Comparison of ENCODE assay signal across 10 cellular contexts in the genomic region with DNA sequence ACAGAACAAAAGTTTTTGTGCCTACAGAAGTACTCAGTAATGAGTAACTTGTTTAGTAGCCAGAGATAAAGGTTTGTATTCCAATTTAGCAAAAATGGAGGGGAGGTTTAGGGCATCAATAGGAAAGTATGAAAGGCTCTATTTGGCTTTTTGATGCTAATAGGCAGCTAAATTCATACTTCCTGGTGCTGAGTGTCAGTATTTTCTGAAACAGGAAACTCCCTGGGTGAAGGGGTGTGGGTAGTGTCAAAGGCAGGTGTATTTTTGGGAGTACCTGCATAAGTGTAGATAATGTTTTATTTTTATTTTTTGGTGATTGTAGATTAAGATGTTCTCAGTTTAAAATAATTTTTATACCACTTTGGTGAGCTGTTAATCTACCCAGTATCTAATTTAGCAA. TPM values are rescaled to one million over a fixed set of nuclear protein-coding genes. Genes with fewer than 3 reads are reported as not detected.
DNase-seq lines count a peak whose midpoint lies in the region; ATAC-seq lines count a peak whose summit lies in the region.
"Had no signal": no experiment of that assay in that cellular context is flagged by ENCODE, and none has a peak within 500 bp of the region (broad histone marks: within the 10 kb centered on the region; RNA-seq: fewer than 3 reads in every experiment).

No MANE protein-coding gene starts in this region.

- H4K20me1 ChIP-seq in GM23248 (ENCODE audit: insufficient read depth), result no peaks in the 10 kb centered on the region

- H3K4me1 ChIP-seq in GM23248 (ENCODE audit: insufficient read depth), result peaks cover 13% of the 10 kb centered on the region

- H3K4me1 Mint-ChIP-seq in naive thymus-derived CD8-positive, alpha-beta T cell, result peaks cover 19 to 53% (median 47%) of the 10 kb centered on the region in 4 donors

- in situ Hi-C loops in GM23248 (cut with MboI), result no loop called here

- no peaks in the 10 kb centered on the region for H3K9me2 ChIP-seq in GM23248 (ENCODE audit: insufficient read depth)

- no peaks in the 10 kb centered on the region for H3K79me2 ChIP-seq in GM23248 (ENCODE audit: insufficient read depth)

- 0 out of 2 replicates have a peak overlapping the region, but pooled peaks have one; percentile 71 for H3K4me3 ChIP-seq in GM23248
- H3K4me3 ChIP-seq: lung had no signal

- no peaks in the 10 kb centered on the region for H3K36me3 Mint-ChIP-seq in naive thymus-derived CD8-positive, alpha-beta T cell

- no peak overlapping the region for H2AFZ ChIP-seq in GM23248

- H3K9me3 Mint-ChIP-seq in naive thymus-derived CD8-positive, alpha-beta T cell, result no peaks in the 10 kb centered on the region

- no peak overlapping the region for H3K9ac ChIP-seq in GM23248

- ATAC-seq in GM18519 (IDR thresholded peaks at IDR 0.05; ENCODE audit: low FRiP score, unreplicated experiment), result peak; percentile 32
- peak; percentile 70 to 88 for ATAC-seq in naive thymus-derived CD8-positive, alpha-beta T cell

- no peaks in the 10 kb centered on the region for H3K9me3 ChIP-seq in GM23248 (ENCODE audit: low read depth)

- H3F3A ChIP-seq in GM23248 (ENCODE audit: insufficient read depth), result peaks cover 4% of the 10 kb centered on the region

- no peaks in the 10 kb centered on the region for H3K36me3 ChIP-seq in GM23248 (ENCODE audit: low read depth)

- peak overlapping the region; percentile 66 to 94 (median 84) for H3K27ac Mint-ChIP-seq in naive thymus-derived CD8-positive, alpha-beta T cell

- 0 out of 2 replicates have a peak, but pooled peaks cover 3% of the 10 kb centered on the region for H3K27me3 ChIP-seq in GM23248 (replicated peaks; ENCODE audit: insufficient read depth)

- peak overlapping the region in 9 of 10 donors; percentile 22 to 79 (median 43) for H3K4me3 Mint-ChIP-seq in naive thymus-derived CD8-positive, alpha-beta T cell

- DNase-seq in GM23248 (no peak), NAMALWA (ENCODE audit: low spot score) (peak; percentile 55), occipital lobe (lab: John Stamatoyannopoulos, UW) (no peak), cerebellar nuclear complex (lab: John Stamatoyannopoulos, UW) (no peak), NCI-H2107 (lab: John Stamatoyannopoulos, UW) (no peak), NCI-H69 (lab: John Stamatoyannopoulos, UW) (no peak)
- DNase-seq in naive thymus-derived CD8-positive, alpha-beta T cell, result peak in 3 of 10 donors; percentile 8 to 29 (median 19)
- DNase-seq: activated CD4-positive, CD25-positive, alpha-beta regulatory T cell had no signal

- no peaks in the 10 kb centered on the region for H3K27me3 Mint-ChIP-seq in naive thymus-derived CD8-positive, alpha-beta T cell

- POLR2A ChIA-PET in naive thymus-derived CD8-positive, alpha-beta T cell (lab: Charles Lee), result interaction anchor here (0.9 kb wide), 1 partner anchor 9 kb away, joined by 4 read pairs; no protein-coding TSS in a partner anchor

- peak overlapping the region; percentile 95 for H3K4me2 ChIP-seq in GM23248 (ENCODE audit: unreplicated experiment)

- no peak overlapping the region for H3K27ac ChIP-seq in GM23248

RNA-seq across cellular contexts. Expression of a gene that starts 29.3 kb away (rescaled TPM):
- not detected in 2 replicates for total RNA-seq in GM23248 (2014; rRNA removed; shearing (Covaris generic))
- not detected in 2 replicates for polyA plus RNA-seq in GM23248 (2016; fragmentation: Nextera tagmentation; extraction: Ambion mirVana)
- not detected for total RNA-seq in naive thymus-derived CD8-positive, alpha-beta T cell
- not detected for polyA plus RNA-seq in naive thymus-derived CD8-positive, alpha-beta T cell
- total RNA-seq in occipital lobe, result 0.47 TPM
